In the genomic region with DNA sequence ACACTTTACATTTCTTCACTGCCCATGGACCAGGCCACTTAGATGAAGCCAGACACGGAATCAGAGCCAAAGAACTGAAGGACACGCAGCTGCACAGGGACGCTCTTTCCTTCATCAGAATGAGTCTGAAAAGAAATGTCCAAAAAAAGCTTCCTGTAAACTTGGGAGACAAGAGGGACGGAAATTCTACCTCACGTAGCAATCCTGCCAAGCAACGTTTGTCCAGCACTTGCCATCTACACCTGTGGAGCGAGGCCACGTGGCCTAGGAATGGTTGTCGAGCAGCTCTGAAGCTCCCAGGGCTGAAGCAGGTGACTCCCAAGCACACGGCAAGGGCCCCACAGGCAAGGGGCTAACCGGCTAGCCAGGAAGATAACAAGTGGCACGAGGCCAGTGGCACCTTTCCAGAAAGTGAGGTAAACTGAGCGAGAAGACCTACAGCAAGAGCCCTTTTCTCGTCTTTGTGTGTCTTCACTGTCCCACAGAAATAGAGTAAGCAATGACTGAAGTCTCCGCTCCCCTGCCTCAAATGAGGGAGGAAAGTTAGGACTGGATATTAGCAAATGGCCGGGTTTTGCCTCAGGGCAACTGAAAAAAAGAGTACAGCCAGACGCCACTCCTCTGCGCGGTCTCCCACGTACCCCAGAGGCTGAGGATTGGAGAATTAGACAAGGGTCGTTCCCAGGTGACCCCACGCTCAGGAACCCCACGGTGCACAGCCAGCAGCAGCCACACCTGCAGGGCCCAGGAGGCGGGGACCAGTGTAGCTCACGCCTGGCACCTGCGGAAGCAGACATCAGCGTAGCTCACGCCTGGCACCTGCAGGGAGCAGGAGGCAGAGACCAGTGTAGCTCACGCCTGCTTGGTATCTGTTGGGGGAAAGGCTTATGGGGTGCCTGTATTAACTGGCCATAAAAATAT, we compare ENCODE assay signal across 2 cellular contexts.
TF ChIP-seq lines count a peak whose summit lies in the region.

No MANE protein-coding gene starts in this region.

TF ChIP-seq in liver, 16 proteins besides CTCF, POLR2A, EP300 and RAD21:
- TF ChIP-seq TAF1 (conservative IDR thresholded peaks at IDR 0.05) (no peak), YY1 (IDR thresholded peaks at IDR 0.05) (no peak), RXRA (IDR thresholded peaks at IDR 0.05) (no peak), FOXA2 (IDR thresholded peaks at IDR 0.05) (no peak)

TF ChIP-seq in HepG2, 621 proteins besides CTCF, POLR2A, EP300 and RAD21:
- TF ChIP-seq ZNF552 (CRISPR knock-in tag; IDR thresholded peaks at IDR 0.05; ENCODE audit: borderline replicate concordance) (no peak), ZNF256 (CRISPR knock-in tag; conservative IDR thresholded peaks at IDR 0.05) (no peak), ZNF331 (CRISPR knock-in tag; IDR thresholded peaks at IDR 0.05) (no peak), ZSCAN20 (CRISPR knock-in tag; IDR thresholded peaks at IDR 0.05; ENCODE audit: borderline replicate concordance) (no peak), BRD4 (CRISPR knock-in tag; IDR thresholded peaks at IDR 0.05) (no peak), MIXL1 (CRISPR knock-in tag; IDR thresholded peaks at IDR 0.05) (no peak), THAP8 (CRISPR knock-in tag; IDR thresholded peaks at IDR 0.05; ENCODE audit: borderline replicate concordance) (no peak), ZNF776 (CRISPR knock-in tag; IDR thresholded peaks at IDR 0.05) (no peak), ATM (IDR thresholded peaks at IDR 0.05; ENCODE audit: borderline replicate concordance) (no peak), RFXANK (CRISPR knock-in tag; IDR thresholded peaks at IDR 0.05) (no peak), ZBTB44 (CRISPR knock-in tag; IDR thresholded peaks at IDR 0.05) (no peak)
- TF ChIP-seq, protein P1, sequence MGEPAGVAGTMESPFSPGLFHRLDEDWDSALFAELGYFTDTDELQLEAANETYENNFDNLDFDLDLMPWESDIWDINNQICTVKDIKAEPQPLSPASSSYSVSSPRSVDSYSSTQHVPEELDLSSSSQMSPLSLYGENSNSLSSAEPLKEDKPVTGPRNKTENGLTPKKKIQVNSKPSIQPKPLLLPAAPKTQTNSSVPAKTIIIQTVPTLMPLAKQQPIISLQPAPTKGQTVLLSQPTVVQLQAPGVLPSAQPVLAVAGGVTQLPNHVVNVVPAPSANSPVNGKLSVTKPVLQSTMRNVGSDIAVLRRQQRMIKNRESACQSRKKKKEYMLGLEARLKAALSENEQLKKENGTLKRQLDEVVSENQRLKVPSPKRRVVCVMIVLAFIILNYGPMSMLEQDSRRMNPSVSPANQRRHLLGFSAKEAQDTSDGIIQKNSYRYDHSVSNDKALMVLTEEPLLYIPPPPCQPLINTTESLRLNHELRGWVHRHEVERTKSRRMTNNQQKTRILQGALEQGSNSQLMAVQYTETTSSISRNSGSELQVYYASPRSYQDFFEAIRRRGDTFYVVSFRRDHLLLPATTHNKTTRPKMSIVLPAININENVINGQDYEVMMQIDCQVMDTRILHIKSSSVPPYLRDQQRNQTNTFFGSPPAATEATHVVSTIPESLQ (CRISPR knock-in tag; conservative IDR thresholded peaks at IDR 0.05): no peak
- TF ChIP-seq, protein P2, sequence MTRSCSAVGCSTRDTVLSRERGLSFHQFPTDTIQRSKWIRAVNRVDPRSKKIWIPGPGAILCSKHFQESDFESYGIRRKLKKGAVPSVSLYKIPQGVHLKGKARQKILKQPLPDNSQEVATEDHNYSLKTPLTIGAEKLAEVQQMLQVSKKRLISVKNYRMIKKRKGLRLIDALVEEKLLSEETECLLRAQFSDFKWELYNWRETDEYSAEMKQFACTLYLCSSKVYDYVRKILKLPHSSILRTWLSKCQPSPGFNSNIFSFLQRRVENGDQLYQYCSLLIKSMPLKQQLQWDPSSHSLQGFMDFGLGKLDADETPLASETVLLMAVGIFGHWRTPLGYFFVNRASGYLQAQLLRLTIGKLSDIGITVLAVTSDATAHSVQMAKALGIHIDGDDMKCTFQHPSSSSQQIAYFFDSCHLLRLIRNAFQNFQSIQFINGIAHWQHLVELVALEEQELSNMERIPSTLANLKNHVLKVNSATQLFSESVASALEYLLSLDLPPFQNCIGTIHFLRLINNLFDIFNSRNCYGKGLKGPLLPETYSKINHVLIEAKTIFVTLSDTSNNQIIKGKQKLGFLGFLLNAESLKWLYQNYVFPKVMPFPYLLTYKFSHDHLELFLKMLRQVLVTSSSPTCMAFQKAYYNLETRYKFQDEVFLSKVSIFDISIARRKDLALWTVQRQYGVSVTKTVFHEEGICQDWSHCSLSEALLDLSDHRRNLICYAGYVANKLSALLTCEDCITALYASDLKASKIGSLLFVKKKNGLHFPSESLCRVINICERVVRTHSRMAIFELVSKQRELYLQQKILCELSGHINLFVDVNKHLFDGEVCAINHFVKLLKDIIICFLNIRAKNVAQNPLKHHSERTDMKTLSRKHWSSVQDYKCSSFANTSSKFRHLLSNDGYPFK (CRISPR knock-in tag; IDR thresholded peaks at IDR 0.05; ENCODE audit: borderline replicate concordance): no peak
- TF ChIP-seq, protein P3, sequence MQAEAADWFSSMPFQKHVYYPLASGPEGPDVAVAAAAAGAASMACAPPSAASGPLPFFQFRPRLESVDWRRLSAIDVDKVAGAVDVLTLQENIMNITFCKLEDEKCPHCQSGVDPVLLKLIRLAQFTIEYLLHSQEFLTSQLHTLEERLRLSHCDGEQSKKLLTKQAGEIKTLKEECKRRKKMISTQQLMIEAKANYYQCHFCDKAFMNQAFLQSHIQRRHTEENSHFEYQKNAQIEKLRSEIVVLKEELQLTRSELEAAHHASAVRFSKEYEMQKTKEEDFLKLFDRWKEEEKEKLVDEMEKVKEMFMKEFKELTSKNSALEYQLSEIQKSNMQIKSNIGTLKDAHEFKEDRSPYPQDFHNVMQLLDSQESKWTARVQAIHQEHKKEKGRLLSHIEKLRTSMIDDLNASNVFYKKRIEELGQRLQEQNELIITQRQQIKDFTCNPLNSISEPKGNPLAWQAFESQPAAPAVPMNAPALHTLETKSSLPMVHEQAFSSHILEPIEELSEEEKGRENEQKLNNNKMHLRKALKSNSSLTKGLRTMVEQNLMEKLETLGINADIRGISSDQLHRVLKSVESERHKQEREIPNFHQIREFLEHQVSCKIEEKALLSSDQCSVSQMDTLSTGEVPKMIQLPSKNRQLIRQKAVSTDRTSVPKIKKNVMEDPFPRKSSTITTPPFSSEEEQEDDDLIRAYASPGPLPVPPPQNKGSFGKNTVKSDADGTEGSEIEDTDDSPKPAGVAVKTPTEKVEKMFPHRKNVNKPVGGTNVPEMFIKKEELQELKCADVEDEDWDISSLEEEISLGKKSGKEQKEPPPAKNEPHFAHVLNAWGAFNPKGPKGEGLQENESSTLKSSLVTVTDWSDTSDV (CRISPR knock-in tag; IDR thresholded peaks at IDR 0.05): no peak
